In the genomic region with DNA sequence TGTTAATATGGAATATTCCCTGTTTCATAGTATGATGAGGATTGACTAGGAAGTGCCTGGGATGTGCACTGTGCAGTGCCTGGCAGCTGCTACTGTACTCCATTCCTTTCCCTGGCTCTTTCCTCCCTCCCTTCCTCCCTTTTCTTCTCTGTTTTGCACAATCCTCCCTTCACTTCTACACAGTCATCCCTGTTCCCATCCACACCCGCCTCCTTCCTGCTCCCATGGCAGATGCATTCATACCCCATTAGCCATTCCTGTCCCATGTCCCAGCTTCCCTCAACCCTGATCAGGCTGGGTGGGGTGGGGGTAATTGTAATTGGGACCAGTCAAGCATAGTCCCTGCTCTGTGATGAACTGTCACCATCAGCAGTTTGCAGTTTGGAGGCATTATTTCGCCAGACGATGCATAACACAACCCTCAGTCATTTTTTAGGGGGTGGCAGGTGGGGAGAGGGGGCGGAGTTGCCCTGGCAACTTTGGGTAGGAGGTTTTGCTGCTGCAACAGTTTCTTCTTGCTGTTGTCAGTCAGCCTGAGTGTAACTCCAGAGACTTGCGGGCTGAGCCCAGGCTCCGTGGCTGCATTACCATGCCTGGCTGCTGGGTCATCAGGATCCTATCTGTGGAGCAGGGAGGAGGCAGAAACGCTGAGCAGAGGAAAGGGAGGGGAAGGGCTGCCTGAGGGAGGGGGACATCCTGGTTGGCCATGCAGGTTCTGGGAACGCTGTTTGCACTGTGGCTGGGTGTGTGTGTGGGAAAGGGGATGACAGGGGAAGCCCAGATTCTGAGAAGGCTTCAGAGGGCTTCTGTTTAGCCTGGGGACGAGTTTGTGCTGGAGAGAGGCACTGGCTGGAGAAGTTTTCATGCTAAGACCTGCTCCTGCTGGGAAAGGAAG, we compare ENCODE assay signal across 18 cellular contexts. TPM values are rescaled to one million over a fixed set of nuclear protein-coding genes. Genes with fewer than 3 reads are reported as not detected.
DNase-seq lines count a peak whose midpoint lies in the region; ATAC-seq lines count a peak whose summit lies in the region.
"Had no signal": no experiment of that assay in that cellular context is flagged by ENCODE, and none has a peak within 500 bp of the region (broad histone marks: within the 10 kb centered on the region; RNA-seq: fewer than 3 reads in every experiment).

No MANE protein-coding gene starts in this region.

- H3K4me1 Mint-ChIP-seq in activated T-cell treated with anti-CD3 and anti-CD28 coated beads, Interleukin-2, amount 50 U/mL, for 72 hours (ENCODE audit: low read depth), result no peaks in the 10 kb centered on the region

- no peak overlapping the region for H3K4me3 ChIP-seq in skin epidermis

- peak; percentile 51 for DNase-seq in LHCN-M2 (ENCODE audit: low read depth)
- peak in 48 of 61 donors; percentile 11 to 91 (median 56) for DNase-seq in caudate nucleus (lab: John Stamatoyannopoulos, UW)
- DNase-seq in left kidney (ENCODE audit: low read depth, low spot score), result peak; percentile 50
- DNase-seq in activated CD4-positive, alpha-beta T cell treated with anti-CD3 and anti-CD28 coated beads, Interleukin-2, amount 50 U/mL, for 1 hour, result no peak
- DNase-seq in activated T-cell treated with anti-CD3 and anti-CD28 coated beads, Interleukin-2, amount 50 U/mL, for 72 hours, result no peak
- DNase-seq in NCI-H2171 treated with DMSO at 0.1 percent for 48 hours (lab: John Stamatoyannopoulos, UW), result no peak
- DNase-seq: activated CD8-positive, alpha-beta T cell treated with anti-CD3 and anti-CD28 coated beads, Interleukin-2, amount 10 ng/mL, durations not matched to agents 7 days and 5 days; activated naive CD4-positive, alpha-beta T cell; C1 segment of cervical spinal cord; DMS79 treated with DMSO at 0.1 percent for 48 hours; NCI-H1105 treated with DMSO at 0.1 percent for 48 hours; Right ventricle myocardium superior; stimulated activated naive CD4-positive, alpha-beta T cell treated with Interleukin-2 at 50 U/mL for 16 hours had no signal

- H3K36me3 Mint-ChIP-seq in activated T-cell treated with anti-CD3 and anti-CD28 coated beads, Interleukin-2, amount 50 U/mL, for 72 hours (ENCODE audit: insufficient read depth in 2 of 2), result no peaks in the 10 kb centered on the region

- H3K9me3 Mint-ChIP-seq in activated T-cell treated with anti-CD3 and anti-CD28 coated beads, Interleukin-2, amount 50 U/mL, for 72 hours, result no peaks in the 10 kb centered on the region

- H3K27ac ChIP-seq in caudate nucleus (ENCODE audit: low read depth, low read length) (peak overlapping the region; percentile 82), skin epidermis (peak overlapping the region in 17 of 21 experiments; percentile 2 to 77 (median 67))

- ATAC-seq in activated T-cell treated with anti-CD3 and anti-CD28 coated beads, Interleukin-2, amount 50 U/mL, for 72 hours (replicated peaks in 1 of 2), result no peak
- ATAC-seq in GM21737 (IDR thresholded peaks at IDR 0.05; ENCODE audit: unreplicated experiment), result no peak
- ATAC-seq: activated CD8-positive, alpha-beta T cell treated with anti-CD3 and anti-CD28 coated beads, Interleukin-2, amount 10 ng/mL, durations not matched to agents 7 days and 5 days had no signal

- peaks cover 7% of the 10 kb centered on the region for H3K27me3 Mint-ChIP-seq in activated T-cell treated with anti-CD3 and anti-CD28 coated beads, Interleukin-2, amount 50 U/mL, for 72 hours (ENCODE audit: low read depth)

- H3K27ac Mint-ChIP-seq in activated T-cell treated with anti-CD3 and anti-CD28 coated beads, Interleukin-2, amount 50 U/mL, for 72 hours, result no peak overlapping the region
- H3K27ac Mint-ChIP-seq: activated CD8-positive, alpha-beta T cell treated with anti-CD3 and anti-CD28 coated beads, Interleukin-2, amount 10 ng/mL, durations not matched to agents 7 days and 5 days had no signal

- H3K4me3 Mint-ChIP-seq in activated T-cell treated with anti-CD3 and anti-CD28 coated beads, Interleukin-2, amount 50 U/mL, for 72 hours, result no peak overlapping the region
- H3K4me3 Mint-ChIP-seq: activated CD8-positive, alpha-beta T cell treated with anti-CD3 and anti-CD28 coated beads, Interleukin-2, amount 10 ng/mL, durations not matched to agents 7 days and 5 days had no signal

RNA-seq across cellular contexts. Expression of gene KRT84, which starts 4.1 kb away (rescaled TPM):
- not detected in 2 replicates for total RNA-seq in LHCN-M2 (2014; rRNA removed)
- polyA plus RNA-seq in LHCN-M2 (2012), result not detected
- not detected for total RNA-seq in activated T-cell treated with anti-CD3 and anti-CD28 coated beads, Interleukin-2, amount 50 U/mL, for 72 hours
- total RNA-seq: activated CD8-positive, alpha-beta T cell treated with anti-CD3 and anti-CD28 coated beads, Interleukin-2, amount 10 ng/mL, durations not matched to agents 7 days and 5 days; chondrocyte; mononuclear cell; right cardiac atrium; Right ventricle myocardium superior had no signal
- polyA plus RNA-seq: right cardiac atrium had no signal

RNA-seq across cellular contexts. Expression of gene KRT82, which starts 16.6 kb away (rescaled TPM):
- total RNA-seq in LHCN-M2 (2014; rRNA removed), result not detected in 2 replicates
- polyA plus RNA-seq in LHCN-M2 (2012), result not detected
- total RNA-seq in activated T-cell treated with anti-CD3 and anti-CD28 coated beads, Interleukin-2, amount 50 U/mL, for 72 hours, result not detected
- total RNA-seq: activated CD8-positive, alpha-beta T cell treated with anti-CD3 and anti-CD28 coated beads, Interleukin-2, amount 10 ng/mL, durations not matched to agents 7 days and 5 days; chondrocyte; mononuclear cell; right cardiac atrium; Right ventricle myocardium superior had no signal
- polyA plus RNA-seq: right cardiac atrium had no signal

RNA-seq across cellular contexts. Expression of gene KRT85, which starts 22.3 kb away (rescaled TPM):
- total RNA-seq in LHCN-M2 (2014; rRNA removed), result not detected in 2 replicates
- polyA plus RNA-seq in LHCN-M2 (2012), result not detected
- not detected for total RNA-seq in activated T-cell treated with anti-CD3 and anti-CD28 coated beads, Interleukin-2, amount 50 U/mL, for 72 hours
- total RNA-seq: activated CD8-positive, alpha-beta T cell treated with anti-CD3 and anti-CD28 coated beads, Interleukin-2, amount 10 ng/mL, durations not matched to agents 7 days and 5 days; chondrocyte; mononuclear cell; right cardiac atrium; Right ventricle myocardium superior had no signal
- polyA plus RNA-seq: right cardiac atrium had no signal

RNA-seq across cellular contexts. Expression of gene KRT75, which starts 44.6 kb away (rescaled TPM):
- not detected in 2 replicates for total RNA-seq in LHCN-M2 (2014; rRNA removed)
- polyA plus RNA-seq in LHCN-M2 (2012), result not detected
- total RNA-seq in activated T-cell treated with anti-CD3 and anti-CD28 coated beads, Interleukin-2, amount 50 U/mL, for 72 hours, result not detected
- total RNA-seq: activated CD8-positive, alpha-beta T cell treated with anti-CD3 and anti-CD28 coated beads, Interleukin-2, amount 10 ng/mL, durations not matched to agents 7 days and 5 days; chondrocyte; mononuclear cell; right cardiac atrium; Right ventricle myocardium superior had no signal

Comparison
In these comparisons a context has a peak if more than half of its experiments do, and no peak if none do; other contexts are left out.
1. DNase-seq: peak in LHCN-M2 (single experiment), caudate nucleus (48 of 61) and left kidney (single experiment); none in activated CD4-positive, alpha-beta T cell treated with anti-CD3 and anti-CD28 coated beads, Interleukin-2, amount 50 U/mL, for 1 hour (single experiment), activated T-cell treated with anti-CD3 and anti-CD28 coated beads, Interleukin-2, amount 50 U/mL, for 72 hours (0 of 2) and NCI-H2171 treated with DMSO at 0.1 percent for 48 hours (single experiment).